1 cellular context compared by ENCODE assay signal in genomic region chr20:1666802-1667201, GRCh38.
TF ChIP-seq lines count a peak whose summit lies in the region.

No MANE protein-coding gene starts in this region.

TF ChIP-seq in GM12878, 131 proteins besides CTCF, POLR2A, EP300 and RAD21:
- no peak for TF ChIP-seq YBX1 (IDR thresholded peaks at IDR 0.05)
- TF ChIP-seq LARP7 (IDR thresholded peaks at IDR 0.05): no peak
- 0 out of 2 replicates have a peak, but pooled peaks have one; percentile 35 for TF ChIP-seq ZBTB33 (IDR thresholded peaks at IDR 0.05)
- no peak for TF ChIP-seq CHD4 (IDR thresholded peaks at IDR 0.05)
- TF ChIP-seq FOXM1 (IDR thresholded peaks at IDR 0.05; ENCODE audit: low read depth, low read length): no peak
- no peak for TF ChIP-seq TBL1XR1 (IDR thresholded peaks at IDR 0.05; ENCODE audit: low read depth, low read length)
- no peak for TF ChIP-seq NRF1 (conservative IDR thresholded peaks at IDR 0.05; ENCODE audit: low read depth, low read length)
- TF ChIP-seq KLF5 (IDR thresholded peaks at IDR 0.05; ENCODE audit: partially characterized antibody): no peak
- no peak for TF ChIP-seq RAD51 (IDR thresholded peaks at IDR 0.05)
- TF ChIP-seq RUNX3 (IDR thresholded peaks at IDR 0.05; ENCODE audit: low read length): peak; percentile 73
- TF ChIP-seq SKIL (IDR thresholded peaks at IDR 0.05; ENCODE audit: low read depth, poor library complexity, severe bottlenecking): no peak
- TF ChIP-seq PKNOX1 (IDR thresholded peaks at IDR 0.05): no peak
- TF ChIP-seq PML (IDR thresholded peaks at IDR 0.05; ENCODE audit: low read length): no peak
TF ChIP-seq in GM12878: peak in this region for 2.
